8 cellular contexts compared by ENCODE assay signal in genomic region chr2:172693037-172693436, GRCh38. TPM values are rescaled to one million over a fixed set of nuclear protein-coding genes. Genes with fewer than 3 reads are reported as not detected.
A peak's percentile ranks its signal among the peaks of the same experiment; 100 is the strongest.
DNase-seq lines count a peak whose midpoint lies in the region; ATAC-seq, FAIRE-seq and TF ChIP-seq lines count a peak whose summit lies in the region.

No MANE protein-coding gene starts in this region.

- no peak overlapping the region for H3K9ac ChIP-seq in astrocyte (ENCODE audit: low read length)

- H3K9me3 Mint-ChIP-seq in astrocyte (ENCODE audit: unreplicated experiment): peaks cover 14% of the 10 kb centered on the region
- H3K9me3 Mint-ChIP-seq in type B pancreatic cell: no peaks in the 10 kb centered on the region
- peaks cover 0 to 2% of the 10 kb centered on the region in 2 donors for H3K9me3 Mint-ChIP-seq in effector memory CD8-positive, alpha-beta T cell

- H3K27ac Mint-ChIP-seq in astrocyte (ENCODE audit: unreplicated experiment) (peak overlapping the region; percentile 13), type B pancreatic cell (peak overlapping the region; percentile 19)
- no peak overlapping the region for H3K27ac Mint-ChIP-seq in effector memory CD8-positive, alpha-beta T cell

- TF ChIP-seq CTCF in astrocyte (IDR thresholded peaks at IDR 0.05; ENCODE audit: insufficient read depth, low read depth, low read length) (no peak), lower lobe of right lung (IDR thresholded peaks at IDR 0.05) (no peak), type B pancreatic cell (conservative IDR thresholded peaks at IDR 0.05) (no peak), GM10248 (IDR thresholded peaks at IDR 0.05; ENCODE audit: control extremely low read depth, extremely low read depth, low read depth, missing control alignments) (no peak)

- peak; percentile 99 for DNase-seq in EL
- DNase-seq in NCI-H460 (ENCODE audit: extremely low read depth, low read depth): peak; percentile 96
- peak; percentile 96 for DNase-seq in astrocyte (ENCODE audit: low read depth)
- no peak for DNase-seq in lower lobe of right lung
- no peak for DNase-seq in type B pancreatic cell (ENCODE audit: extremely low spot score, unreplicated experiment)
- no peak for DNase-seq in GM10248 (ENCODE audit: extremely low spot score)
- no peak for DNase-seq in effector memory CD8-positive, alpha-beta T cell

- H3K36me3 ChIP-seq in astrocyte (ENCODE audit: insufficient read depth, low read length): no peaks in the 10 kb centered on the region
- no peaks in the 10 kb centered on the region for H3K36me3 ChIP-seq in lower lobe of right lung

- H3K9me3 ChIP-seq in astrocyte (ENCODE audit: insufficient read depth, low read depth, low read length) (no peaks in the 10 kb centered on the region), lower lobe of right lung (no peaks in the 10 kb centered on the region)

- H3K36me3 Mint-ChIP-seq in astrocyte (ENCODE audit: low read depth, unreplicated experiment) (peaks cover 2% of the 10 kb centered on the region), type B pancreatic cell (no peaks in the 10 kb centered on the region)
- H3K36me3 Mint-ChIP-seq in effector memory CD8-positive, alpha-beta T cell (ENCODE audit: insufficient read depth): no peaks in the 10 kb centered on the region

- H3K27me3 Mint-ChIP-seq in astrocyte (ENCODE audit: low read depth, unreplicated experiment) (peaks cover 6% of the 10 kb centered on the region), type B pancreatic cell (peaks cover 5% of the 10 kb centered on the region)
- H3K27me3 Mint-ChIP-seq in effector memory CD8-positive, alpha-beta T cell: peaks cover 37 to 73% of the 10 kb centered on the region in 2 donors

- H3K27me3 ChIP-seq in astrocyte (ENCODE audit: insufficient read depth, low read length) (no peaks in the 10 kb centered on the region), lower lobe of right lung (ENCODE audit: low read depth) (peaks cover under 1% of the 10 kb centered on the region)

- ATAC-seq in lower lobe of right lung (peak; percentile 53 to 73), GM21367 (IDR thresholded peaks at IDR 0.05; ENCODE audit: unreplicated experiment) (no peak)
- no peak for ATAC-seq in effector memory CD8-positive, alpha-beta T cell (replicated peaks)

- H3K4me3 Mint-ChIP-seq in astrocyte (ENCODE audit: unreplicated experiment): no peak overlapping the region
- H3K4me3 Mint-ChIP-seq in type B pancreatic cell: no peak overlapping the region
- no peak overlapping the region for H3K4me3 Mint-ChIP-seq in effector memory CD8-positive, alpha-beta T cell

- H3K4me1 Mint-ChIP-seq in astrocyte (ENCODE audit: low read depth, unreplicated experiment) (peaks cover 15% of the 10 kb centered on the region), type B pancreatic cell (ENCODE audit: unreplicated experiment) (peaks cover 5% of the 10 kb centered on the region)
- H3K4me1 Mint-ChIP-seq in effector memory CD8-positive, alpha-beta T cell (ENCODE audit: low read depth in 2 of 2): peaks cover 0 to 10% of the 10 kb centered on the region in 2 donors

- H4K20me1 ChIP-seq in astrocyte (ENCODE audit: insufficient read depth, low read length): no peaks in the 10 kb centered on the region

- H3K4me2 ChIP-seq in astrocyte (ENCODE audit: low read length): peak overlapping the region; percentile 33

- CTCF ChIA-PET in GM10248 (lab: Yijun Ruan, JAX): no interaction called here

- H3K4me3 ChIP-seq in astrocyte (ENCODE audit: insufficient read depth, low read depth, low read length) (no peak overlapping the region), lower lobe of right lung (no peak overlapping the region)

- intact Hi-C loops in lower lobe of right lung (cut with DNase I): no loop called here

- H3K4me1 ChIP-seq in astrocyte (ENCODE audit: insufficient read depth, low read length) (peaks cover 23% of the 10 kb centered on the region), lower lobe of right lung (no peaks in the 10 kb centered on the region)

- H3K79me2 ChIP-seq in astrocyte (ENCODE audit: insufficient read depth, low read length): no peaks in the 10 kb centered on the region

- POLR2A ChIA-PET in GM10248 (lab: Yijun Ruan, JAX): no interaction called here

- peak; percentile 98 for FAIRE-seq in astrocyte (lab: Jason Lieb, UNC)

- H3K27ac ChIP-seq in astrocyte (ENCODE audit: low read depth, low read length) (no peak overlapping the region), lower lobe of right lung (no peak overlapping the region)

- no peak overlapping the region for H2AFZ ChIP-seq in astrocyte (ENCODE audit: low read depth, low read length)

RNA-seq across cellular contexts. Expression of gene RAPGEF4, which starts 42.6 kb away (rescaled TPM):
- 10.8 and 11.8 TPM in 2 replicates for total RNA-seq in NCI-H460 (2014; rRNA removed; shearing (Covaris generic))
- 14.8 and 27.8 TPM in 2 replicates for polyA plus RNA-seq in NCI-H460 (2014; cell fraction: nucleus; rRNA removed)
- total RNA-seq in astrocyte (0.62 and 1.1 TPM in 2 replicates), lower lobe of right lung (14.6 TPM), type B pancreatic cell (ENCODE audit: low replicate concordance) (4.3 and 4.4 TPM in 2 replicates)

Comparison
In these comparisons a context has a peak if more than half of its experiments do, and no peak if none do; other contexts are left out.
1. DNase-seq: peak in EL (single experiment), NCI-H460 (single experiment) and astrocyte (single experiment); none in lower lobe of right lung (single experiment), type B pancreatic cell (single experiment), GM10248 (single experiment) and effector memory CD8-positive, alpha-beta T cell (0 of 3).
2. H3K27ac Mint-ChIP-seq: peak in astrocyte (single experiment) and type B pancreatic cell (single experiment); none in effector memory CD8-positive, alpha-beta T cell (0 of 2).
3. ATAC-seq: peak in lower lobe of right lung (2 of 2); none in GM21367 (single experiment) and effector memory CD8-positive, alpha-beta T cell (single experiment).